ENCODE assay signal across 20 cellular contexts in genomic region chr6:106161475-106161874, GRCh38.
"Had no signal": no experiment of that assay in that cellular context is flagged by ENCODE, and none has a peak within 500 bp of the region (broad histone marks: within the 10 kb centered on the region; RNA-seq: fewer than 3 reads in every experiment).

No MANE protein-coding gene starts in this region.

- FAIRE-seq: frontal cortex had no signal

- H3K4me3 ChIP-seq: lung, neural progenitor cell, ovary, suprapubic skin had no signal

- H3K4me1 Mint-ChIP-seq: mesothelial cell of epicardium had no signal

- H3K4me2 ChIP-seq: neural progenitor cell had no signal

- H3K27ac Mint-ChIP-seq: activated naive CD8-positive, alpha-beta T cell treated with anti-CD3 and anti-CD28 coated beads, Interleukin-2, amount 10 ng/mL, durations not matched to agents 7 days and 5 days; mesothelial cell of epicardium; neural progenitor cell; T-helper 1 cell treated with Interleukin-12 subunit alpha and Interleukin-12 subunit beta and Interleukin-4 antibody, amounts not matched to agents 30 μg/mL and 1 μg/mL, for 36 hours had no signal

- H3K9ac ChIP-seq: neural progenitor cell had no signal

- ATAC-seq: left cardiac atrium; sciatic nerve; stimulated activated naive CD8-positive, alpha-beta T cell treated with anti-CD3 and anti-CD28 coated beads, Interleukin-15, Interleukin-2, amounts not matched to agents 100 U/mL and 50 U/mL, for 24 hours had no signal

- DNase-seq: activated CD4-positive, alpha-beta T cell treated with anti-CD3 and anti-CD28 coated beads for 48 hours; activated CD8-positive, alpha-beta memory T cell treated with anti-CD3 and anti-CD28 coated beads for 24 hours; activated naive CD4-positive, alpha-beta T cell; activated naive CD8-positive, alpha-beta T cell treated with anti-CD3 and anti-CD28 coated beads, Interleukin-2, amount 10 ng/mL, durations not matched to agents 7 days and 5 days; activated T-cell treated with anti-CD3 and anti-CD28 coated beads for 4 hours; brain microvascular endothelial cell; cerebellar nuclear complex; effector memory CD4-positive, alpha-beta T cell; head of caudate nucleus; left cardiac atrium; ovary; stimulated activated naive CD8-positive, alpha-beta T cell treated with anti-CD3 and anti-CD28 coated beads, Interleukin-15, Interleukin-2, amounts not matched to agents 100 U/mL and 50 U/mL, for 24 hours; trophoblast cell had no signal

- H3K36me3 Mint-ChIP-seq: mesothelial cell of epicardium, neural progenitor cell had no signal

- H3K4me3 Mint-ChIP-seq: activated naive CD8-positive, alpha-beta T cell treated with anti-CD3 and anti-CD28 coated beads, Interleukin-2, amount 10 ng/mL, durations not matched to agents 7 days and 5 days; mesothelial cell of epicardium; neural progenitor cell; T-helper 1 cell treated with Interleukin-12 subunit alpha and Interleukin-12 subunit beta and Interleukin-4 antibody, amounts not matched to agents 30 μg/mL and 1 μg/mL, for 36 hours had no signal

- H3K36me3 ChIP-seq: brain microvascular endothelial cell, neural progenitor cell, ovary, suprapubic skin had no signal

- H3K27me3 Mint-ChIP-seq: activated naive CD8-positive, alpha-beta T cell treated with anti-CD3 and anti-CD28 coated beads, Interleukin-2, amount 10 ng/mL, durations not matched to agents 7 days and 5 days had no signal

- H2AFZ ChIP-seq: neural progenitor cell had no signal

- H3K9me3 Mint-ChIP-seq: mesothelial cell of epicardium; neural progenitor cell; T-helper 1 cell treated with Interleukin-12 subunit alpha and Interleukin-12 subunit beta and Interleukin-4 antibody, amounts not matched to agents 30 μg/mL and 1 μg/mL, for 36 hours had no signal

- H3K27ac ChIP-seq: brain microvascular endothelial cell, neural progenitor cell, ovary, suprapubic skin had no signal

- H3K9me3 ChIP-seq: ovary, suprapubic skin had no signal

- H3K27me3 ChIP-seq: brain microvascular endothelial cell, neural progenitor cell, ovary, suprapubic skin had no signal
